ENCODE assay signal across 1 cellular context in genomic region chr1:26279598-26280332, GRCh38.
TF ChIP-seq lines count a peak whose summit lies in the region.

Gene SH3BGRL3 (plus strand): TSS chr1:26280086. CDS start chr1:26280156, 70 bp downstream.

TF ChIP-seq in HepG2, 621 proteins besides CTCF, POLR2A, EP300 and RAD21 (continued from another document and continues in another):
- TF ChIP-seq ZNF333 (CRISPR knock-in tag; IDR thresholded peaks at IDR 0.05; ENCODE audit: borderline replicate concordance) (0 out of 2 replicates have a peak, but pooled peaks have one; percentile 23), RXRA (CRISPR knock-in tag; IDR thresholded peaks at IDR 0.05) (peak; percentile 62; the same call in 1 of the 2 replicates), CEBPG (CRISPR knock-in tag; IDR thresholded peaks at IDR 0.05) (no peak), ZNF34 (CRISPR knock-in tag; IDR thresholded peaks at IDR 0.05; ENCODE audit: borderline replicate concordance) (peak; percentile 70; the same call in 1 of the 2 replicates), TSC22D2 (CRISPR knock-in tag; IDR thresholded peaks at IDR 0.05; ENCODE audit: borderline replicate concordance) (0 out of 2 replicates have a peak, but pooled peaks have one; percentile 20), NONO (IDR thresholded peaks at IDR 0.05) (no peak), NONO (CRISPR knock-in tag; conservative IDR thresholded peaks at IDR 0.05) (0 out of 2 replicates have a peak, but pooled peaks have one; percentile 50), ZNF121 (CRISPR knock-in tag; IDR thresholded peaks at IDR 0.05) (0 out of 2 replicates have a peak, but pooled peaks have one; percentile 21), BRCA1 (CRISPR knock-in tag; IDR thresholded peaks at IDR 0.05) (no peak), ZNF563 (CRISPR knock-in tag; IDR thresholded peaks at IDR 0.05) (peak; percentile 76; the same call in 1 of the 2 replicates), SP4 (CRISPR knock-in tag; IDR thresholded peaks at IDR 0.05) (peak; percentile 75; the same call in 1 of the 2 replicates), SRY (CRISPR knock-in tag; IDR thresholded peaks at IDR 0.05) (no peak), ZNF557 (CRISPR knock-in tag; IDR thresholded peaks at IDR 0.05) (no peak), TCF12 (IDR thresholded peaks at IDR 0.05) (no peak), TCF12 (CRISPR knock-in tag; IDR thresholded peaks at IDR 0.05) (peak; percentile 29; the same call in 1 of the 2 replicates), ZNF761 (CRISPR knock-in tag; conservative IDR thresholded peaks at IDR 0.05) (no peak), PAWR (CRISPR knock-in tag; IDR thresholded peaks at IDR 0.05; ENCODE audit: borderline replicate concordance) (no peak), ZNF83 (CRISPR knock-in tag; IDR thresholded peaks at IDR 0.05; ENCODE audit: borderline replicate concordance) (peak; percentile 76; the same call in 1 of the 2 replicates), DR1 (CRISPR knock-in tag; IDR thresholded peaks at IDR 0.05) (no peak), DDIT3 (CRISPR knock-in tag; IDR thresholded peaks at IDR 0.05) (no peak), NCOA1 (CRISPR knock-in tag; IDR thresholded peaks at IDR 0.05) (no peak), ZNF207 (IDR thresholded peaks at IDR 0.05; ENCODE audit: borderline replicate concordance) (no peak), ZNF772 (CRISPR knock-in tag; IDR thresholded peaks at IDR 0.05) (peak; percentile 75; the same call in 1 of the 2 replicates), ZBTB3 (CRISPR knock-in tag; IDR thresholded peaks at IDR 0.05; ENCODE audit: borderline replicate concordance, low read depth) (no peak), RFX3 (CRISPR knock-in tag; IDR thresholded peaks at IDR 0.05) (no peak), HDAC2 (CRISPR knock-in tag; IDR thresholded peaks at IDR 0.05) (peak; percentile 69; the same call in 1 of the 2 replicates), FIP1L1 (IDR thresholded peaks at IDR 0.05; ENCODE audit: borderline replicate concordance, insufficient read depth, low read depth, low read length) (no peak), CENPT (CRISPR knock-in tag; IDR thresholded peaks at IDR 0.05; ENCODE audit: low read depth) (0 out of 2 replicates have a peak, but pooled peaks have one; percentile 55), FOSL2 (CRISPR knock-in tag; IDR thresholded peaks at IDR 0.05) (peak; percentile 29), RFXAP (CRISPR knock-in tag; IDR thresholded peaks at IDR 0.05; ENCODE audit: borderline replicate concordance) (peak; percentile 57; the same call in 1 of the 2 replicates), MTERF4 (CRISPR knock-in tag; IDR thresholded peaks at IDR 0.05) (peak; percentile 59; the same call in 1 of the 2 replicates), KDM4B (CRISPR knock-in tag; IDR thresholded peaks at IDR 0.05) (no peak), ZNF317 (CRISPR knock-in tag; IDR thresholded peaks at IDR 0.05) (no peak), RBM39 (IDR thresholded peaks at IDR 0.05; ENCODE audit: low read depth, low read length, poor library complexity, severe bottlenecking) (peak; percentile 72), ZNF629 (CRISPR knock-in tag; conservative IDR thresholded peaks at IDR 0.05) (no peak), NCOR1 (IDR thresholded peaks at IDR 0.05; ENCODE audit: borderline replicate concordance, low read length) (no peak), NBN (conservative IDR thresholded peaks at IDR 0.05) (no peak), NR2F1 (CRISPR knock-in tag; IDR thresholded peaks at IDR 0.05) (no peak), KMT2B (CRISPR knock-in tag; IDR thresholded peaks at IDR 0.05) (peak; percentile 67), SKI (IDR thresholded peaks at IDR 0.05; ENCODE audit: partially characterized antibody) (peak; percentile 44), ARNTL (CRISPR knock-in tag; IDR thresholded peaks at IDR 0.05) (0 out of 2 replicates have a peak, but pooled peaks have one; percentile 34), ZNF674 (CRISPR knock-in tag; IDR thresholded peaks at IDR 0.05; ENCODE audit: low read depth) (no peak), GATAD2A (CRISPR knock-in tag; IDR thresholded peaks at IDR 0.05) (no peak), HNF1B (CRISPR knock-in tag; IDR thresholded peaks at IDR 0.05) (no peak), TBP (CRISPR knock-in tag; IDR thresholded peaks at IDR 0.05) (0 out of 2 replicates have a peak, but pooled peaks have one; percentile 36), KDM2A (CRISPR knock-in tag; IDR thresholded peaks at IDR 0.05; ENCODE audit: borderline replicate concordance, low read depth) (peak; percentile 99), TRIM24 (CRISPR knock-in tag; IDR thresholded peaks at IDR 0.05) (no peak), U2AF2 (IDR thresholded peaks at IDR 0.05; ENCODE audit: low read depth, low read length) (no peak), ZNF607 (CRISPR knock-in tag; IDR thresholded peaks at IDR 0.05; ENCODE audit: borderline replicate concordance) (no peak; the same call in 1 of the 2 replicates), ZNF18 (CRISPR knock-in tag; IDR thresholded peaks at IDR 0.05; ENCODE audit: insufficient replicate concordance) (no peak), HOXA3 (CRISPR knock-in tag; IDR thresholded peaks at IDR 0.05) (peak; percentile 66; the same call in 1 of the 2 replicates), SOX6 (IDR thresholded peaks at IDR 0.05) (no peak), SOX6 (CRISPR knock-in tag; IDR thresholded peaks at IDR 0.05) (peak; percentile 53), MBNL3 (CRISPR knock-in tag; conservative IDR thresholded peaks at IDR 0.05) (no peak), ZNF788 (CRISPR knock-in tag; IDR thresholded peaks at IDR 0.05; ENCODE audit: borderline replicate concordance) (peak; percentile 83; the same call in 1 of the 2 replicates), RBM22 (optimal IDR thresholded peaks at IDR 0.05; ENCODE audit: low read length) (peak; percentile 16), ZBTB43 (CRISPR knock-in tag; conservative IDR thresholded peaks at IDR 0.05) (peak; percentile 58; the same call in 1 of the 2 replicates), YEATS2 (CRISPR knock-in tag; IDR thresholded peaks at IDR 0.05; ENCODE audit: borderline replicate concordance) (peak; percentile 53; the same call in 1 of the 2 replicates), ZNF17 (CRISPR knock-in tag; IDR thresholded peaks at IDR 0.05) (no peak), PHF5A (CRISPR knock-in tag; IDR thresholded peaks at IDR 0.05; ENCODE audit: low read depth, unreplicated experiment) (no peak), GPN1 (CRISPR knock-in tag; IDR thresholded peaks at IDR 0.05; ENCODE audit: borderline replicate concordance) (no peak), PCBP1 (IDR thresholded peaks at IDR 0.05; ENCODE audit: borderline replicate concordance, low read depth, low read length) (no peak; the same call in 1 of the 2 replicates), NFE2L1 (CRISPR knock-in tag; IDR thresholded peaks at IDR 0.05; ENCODE audit: borderline replicate concordance) (no peak; the same call in 1 of the 2 replicates), ZNF337 (CRISPR knock-in tag; IDR thresholded peaks at IDR 0.05; ENCODE audit: borderline replicate concordance, low read depth) (no peak), MAFF (IDR thresholded peaks at IDR 0.05; ENCODE audit: low read depth, low read length) (no peak), PBX3 (CRISPR knock-in tag; IDR thresholded peaks at IDR 0.05; ENCODE audit: borderline replicate concordance) (no peak), ZNF879 (CRISPR knock-in tag; IDR thresholded peaks at IDR 0.05) (peak; percentile 91)
- TF ChIP-seq, protein P1, sequence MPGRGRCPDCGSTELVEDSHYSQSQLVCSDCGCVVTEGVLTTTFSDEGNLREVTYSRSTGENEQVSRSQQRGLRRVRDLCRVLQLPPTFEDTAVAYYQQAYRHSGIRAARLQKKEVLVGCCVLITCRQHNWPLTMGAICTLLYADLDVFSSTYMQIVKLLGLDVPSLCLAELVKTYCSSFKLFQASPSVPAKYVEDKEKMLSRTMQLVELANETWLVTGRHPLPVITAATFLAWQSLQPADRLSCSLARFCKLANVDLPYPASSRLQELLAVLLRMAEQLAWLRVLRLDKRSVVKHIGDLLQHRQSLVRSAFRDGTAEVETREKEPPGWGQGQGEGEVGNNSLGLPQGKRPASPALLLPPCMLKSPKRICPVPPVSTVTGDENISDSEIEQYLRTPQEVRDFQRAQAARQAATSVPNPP (CRISPR knock-in tag; IDR thresholded peaks at IDR 0.05), result no peak; the same call in 1 of the 2 replicates
- TF ChIP-seq, protein P2, sequence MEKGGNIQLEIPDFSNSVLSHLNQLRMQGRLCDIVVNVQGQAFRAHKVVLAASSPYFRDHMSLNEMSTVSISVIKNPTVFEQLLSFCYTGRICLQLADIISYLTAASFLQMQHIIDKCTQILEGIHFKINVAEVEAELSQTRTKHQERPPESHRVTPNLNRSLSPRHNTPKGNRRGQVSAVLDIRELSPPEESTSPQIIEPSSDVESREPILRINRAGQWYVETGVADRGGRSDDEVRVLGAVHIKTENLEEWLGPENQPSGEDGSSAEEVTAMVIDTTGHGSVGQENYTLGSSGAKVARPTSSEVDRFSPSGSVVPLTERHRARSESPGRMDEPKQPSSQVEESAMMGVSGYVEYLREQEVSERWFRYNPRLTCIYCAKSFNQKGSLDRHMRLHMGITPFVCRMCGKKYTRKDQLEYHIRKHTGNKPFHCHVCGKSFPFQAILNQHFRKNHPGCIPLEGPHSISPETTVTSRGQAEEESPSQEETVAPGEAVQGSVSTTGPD (CRISPR knock-in tag; IDR thresholded peaks at IDR 0.05), result no peak
- TF ChIP-seq, protein P3, sequence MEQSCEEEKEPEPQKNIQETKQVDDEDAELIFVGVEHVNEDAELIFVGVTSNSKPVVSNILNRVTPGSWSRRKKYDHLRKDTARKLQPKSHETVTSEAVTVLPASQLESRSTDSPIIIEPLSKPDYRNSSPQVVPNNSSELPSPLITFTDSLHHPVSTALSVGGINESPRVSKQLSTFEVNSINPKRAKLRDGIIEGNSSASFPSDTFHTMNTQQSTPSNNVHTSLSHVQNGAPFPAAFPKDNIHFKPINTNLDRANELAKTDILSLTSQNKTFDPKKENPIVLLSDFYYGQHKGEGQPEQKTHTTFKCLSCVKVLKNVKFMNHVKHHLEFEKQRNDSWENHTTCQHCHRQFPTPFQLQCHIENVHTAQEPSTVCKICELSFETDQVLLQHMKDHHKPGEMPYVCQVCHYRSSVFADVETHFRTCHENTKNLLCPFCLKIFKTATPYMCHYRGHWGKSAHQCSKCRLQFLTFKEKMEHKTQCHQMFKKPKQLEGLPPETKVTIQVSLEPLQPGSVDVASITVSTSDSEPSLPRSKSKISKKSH (CRISPR knock-in tag; IDR thresholded peaks at IDR 0.05; ENCODE audit: borderline replicate concordance), result peak; percentile 39; the same call in 1 of the 2 replicates
